In genomic region chr13:79869326-79869725, GRCh38 we compare ENCODE assay signal across 15 cellular contexts.
A peak's percentile ranks its signal among the peaks of the same experiment; 100 is the strongest.
DNase-seq lines count a peak whose midpoint lies in the region; ATAC-seq and TF ChIP-seq lines count a peak whose summit lies in the region.
"Had no signal": no experiment of that assay in that cellular context is flagged by ENCODE, and none has a peak within 500 bp of the region (broad histone marks: within the 10 kb centered on the region; RNA-seq: fewer than 3 reads in every experiment).

No MANE protein-coding gene starts in this region.

- TF ChIP-seq POLR2A in breast epithelium (IDR thresholded peaks at IDR 0.05) (no peak), body of pancreas (IDR thresholded peaks at IDR 0.05) (no peak), gastroesophageal sphincter (IDR thresholded peaks at IDR 0.05) (no peak)

- peak overlapping the region; percentile 13 for H3K4me2 ChIP-seq in mammary epithelial cell (ENCODE audit: insufficient read depth, low read depth, low read length)
- H3K4me2 ChIP-seq: KMS-11 had no signal

- peak overlapping the region; percentile 19 for H2AFZ ChIP-seq in mammary epithelial cell (ENCODE audit: low read depth, low read length)

- H3K4me3 ChIP-seq in mammary epithelial cell (replicated peaks in 1 of 3; ENCODE audit: insufficient read depth in 1 of 3, low read depth in 2 of 3, low read length in 3 of 3) (no peak overlapping the region), breast epithelium (no peak overlapping the region), body of pancreas (no peak overlapping the region), gastroesophageal sphincter (no peak overlapping the region)
- H3K4me3 ChIP-seq: dorsolateral prefrontal cortex had no signal

- H3K36me3 ChIP-seq in mammary epithelial cell (ENCODE audit: insufficient read depth, low read length) = no peaks in the 10 kb centered on the region
- H3K36me3 ChIP-seq in breast epithelium = no peaks in the 10 kb centered on the region
- no peaks in the 10 kb centered on the region for H3K36me3 ChIP-seq in body of pancreas (replicated peaks in 1 of 2; ENCODE audit: insufficient read depth in 1 of 2, low read depth in 2 of 2)
- no peaks in the 10 kb centered on the region for H3K36me3 ChIP-seq in gastroesophageal sphincter

- ATAC-seq in body of pancreas (peak; percentile 98), HG03045 (IDR thresholded peaks at IDR 0.05; ENCODE audit: unreplicated experiment) (no peak), gastroesophageal sphincter (no peak)
- ATAC-seq: natural killer cell; stimulated activated naive CD8-positive, alpha-beta T cell treated with anti-CD3 and anti-CD28 coated beads, Interleukin-15, Interleukin-2, amounts not matched to agents 100 U/mL and 50 U/mL, for 24 hours had no signal

- dilution Hi-C loops in mammary epithelial cell (cut with HindIII; ENCODE audit: low sequenced_read_pairs) = no loop called here

- in situ Hi-C loops in mammary epithelial cell (cut with MboI; ENCODE audit: low sequenced_read_pairs in 2 of 2) = no loop called here

- intact Hi-C loops in mammary epithelial cell (cut with micrococcal nuclease) (no loop called here), breast epithelium (cut with DNase I; ENCODE audit: low total_unique reads) (no loop called here), body of pancreas (cut with DNase I) (no loop called here)

- DNase-seq in mammary epithelial cell (peak; percentile 46), breast epithelium (ENCODE audit: low spot score in 2 of 2) (no peak), body of pancreas (peak in 1 of 4 donors; percentile 49), kidney tubule cell (ENCODE audit: low spot score) (peak; percentile 22), A172 (ENCODE audit: low spot score) (no peak), GDM1 (lab: John Stamatoyannopoulos, UW) (no peak)
- DNase-seq: activated naive CD4-positive, alpha-beta T cell; hippocampal formation; natural killer cell; NCI-H82; stimulated activated naive CD8-positive, alpha-beta T cell treated with anti-CD3 and anti-CD28 coated beads, Interleukin-15, Interleukin-2, amounts not matched to agents 100 U/mL and 50 U/mL, for 24 hours had no signal

- H3K27ac ChIP-seq in mammary epithelial cell (ENCODE audit: insufficient read depth, low read depth, low read length) (no peak overlapping the region), breast epithelium (peak overlapping the region in 1 of 2 donors; percentile 0), body of pancreas (peak overlapping the region in 1 of 4 donors; percentile 36), gastroesophageal sphincter (no peak overlapping the region)
- H3K27ac ChIP-seq: KMS-11 had no signal

- WGBS in mammary epithelial cell (ENCODE audit: low coverage, missing lambda C conversion rate) = 15% methylated on average over 2 of the region's 2 CpGs
- WGBS in body of pancreas, 2 donors = 18 to 23% methylated on average over 2 of the region's 2 CpGs
- WGBS in gastroesophageal sphincter (ENCODE audit: low coverage in 1 of 2), 2 donors = 67 to 77% methylated on average over 2 of the region's 2 CpGs

- no peaks in the 10 kb centered on the region for H3K79me2 ChIP-seq in mammary epithelial cell (ENCODE audit: insufficient read depth, low read length)

- H3K4me1 ChIP-seq in mammary epithelial cell (ENCODE audit: insufficient read depth, low read length) (peaks cover 5% of the 10 kb centered on the region), breast epithelium (peaks cover 0 to 6% of the 10 kb centered on the region in 2 donors), body of pancreas (peaks cover 17% of the 10 kb centered on the region), gastroesophageal sphincter (no peaks in the 10 kb centered on the region)

- no peak for TF ChIP-seq EP300 in gastroesophageal sphincter (IDR thresholded peaks at IDR 0.05)

- no peak overlapping the region for H3K9ac ChIP-seq in mammary epithelial cell (ENCODE audit: insufficient read depth, low read length)
- H3K9ac ChIP-seq: KMS-11 had no signal

- no peaks in the 10 kb centered on the region for H3K27me3 ChIP-seq in mammary epithelial cell (ENCODE audit: insufficient read depth, low read length)
- H3K27me3 ChIP-seq in breast epithelium = no peaks in the 10 kb centered on the region
- H3K27me3 ChIP-seq in body of pancreas = no peaks in the 10 kb centered on the region
- H3K27me3 ChIP-seq in gastroesophageal sphincter = no peaks in the 10 kb centered on the region
- H3K27me3 ChIP-seq: dorsolateral prefrontal cortex had no signal

- H3K9me3 ChIP-seq in mammary epithelial cell (replicated peaks; ENCODE audit: insufficient read depth, low read length) (no peaks in the 10 kb centered on the region), breast epithelium (no peaks in the 10 kb centered on the region), body of pancreas (no peaks in the 10 kb centered on the region), gastroesophageal sphincter (no peaks in the 10 kb centered on the region)

- BruUV-seq in mammary epithelial cell (replicated peaks; lab: Mats Ljungman, UMichigan) = no TSS peak

- H4K20me1 ChIP-seq in mammary epithelial cell (ENCODE audit: insufficient read depth, low read length) = no peaks in the 10 kb centered on the region

- TF ChIP-seq CTCF in mammary epithelial cell (conservative IDR thresholded peaks at IDR 0.05 in 1 of 2, IDR thresholded peaks at IDR 0.05 in 1 of 2; ENCODE audit: extremely low read depth in 1 of 2, insufficient read depth in 1 of 2, low read depth in 1 of 2, low read length in 2 of 2) = no peak
- TF ChIP-seq CTCF in breast epithelium (IDR thresholded peaks at IDR 0.05) = no peak
- no peak for TF ChIP-seq CTCF in body of pancreas (IDR thresholded peaks at IDR 0.05)
- TF ChIP-seq CTCF in gastroesophageal sphincter (IDR thresholded peaks at IDR 0.05) = no peak

- CTCF ChIA-PET in mammary epithelial cell (lab: Charles Lee; ENCODE audit: low non-redundant PET) = no interaction called here

Comparison
In these comparisons a context has a peak if more than half of its experiments do, and no peak if none do; other contexts are left out.
1. DNase-seq: peak in mammary epithelial cell (single experiment) and kidney tubule cell (single experiment); none in breast epithelium (0 of 2), A172 (single experiment) and GDM1 (single experiment).